ENCODE assay signal across 1 cellular context in genomic region chr7:148084138-148084537, GRCh38.
TF ChIP-seq lines count a peak whose summit lies in the region.

No MANE protein-coding gene starts in this region.

TF ChIP-seq in SK-N-SH, 30 proteins besides CTCF, POLR2A, EP300 and RAD21 (continued from another document):
- TF ChIP-seq IRF3 (IDR thresholded peaks at IDR 0.05; ENCODE audit: low read depth, low read length) (no peak), NFIC (IDR thresholded peaks at IDR 0.05; ENCODE audit: borderline replicate concordance) (0 out of 2 replicates have a peak, but pooled peaks have one; percentile 7), YY1 (IDR thresholded peaks at IDR 0.05; ENCODE audit: low read depth) (no peak), FOSL2 (IDR thresholded peaks at IDR 0.05; ENCODE audit: borderline replicate concordance, low read depth) (no peak), MXI1 (IDR thresholded peaks at IDR 0.05; ENCODE audit: low read depth, low read length) (peak; percentile 66), GABPA (IDR thresholded peaks at IDR 0.05; ENCODE audit: low read depth) (no peak), RXRA (IDR thresholded peaks at IDR 0.05; ENCODE audit: borderline replicate concordance, low read depth) (no peak)
